Comparison of ENCODE assay signal across 20 cellular contexts in genomic region chr10:86936661-86937501, GRCh38. TPM values are rescaled to one million over a fixed set of nuclear protein-coding genes. Genes with fewer than 3 reads are reported as not detected.
DNase-seq lines count a peak whose midpoint lies in the region; ATAC-seq and TF ChIP-seq lines count a peak whose summit lies in the region.
"Had no signal": no experiment of that assay in that cellular context is flagged by ENCODE, and none has a peak within 500 bp of the region (broad histone marks: within the 10 kb centered on the region; RNA-seq: fewer than 3 reads in every experiment).

No MANE protein-coding gene starts in this region.

- no peaks in the 10 kb centered on the region for H4K20me1 ChIP-seq in SK-N-SH (ENCODE audit: insufficient read depth)

- H3K36me3 ChIP-seq in SK-N-SH (replicated peaks in 1 of 2; ENCODE audit: control insufficient read depth in 1 of 2, insufficient read depth in 2 of 2, low read length in 1 of 2) (no peaks in the 10 kb centered on the region), stomach (peaks cover 0 to 17% (median 4%) of the 10 kb centered on the region in 4 donors)
- H3K36me3 ChIP-seq: transverse colon had no signal

- peak; percentile 54 for DNase-seq in activated CD4-positive, alpha-beta T cell treated with anti-CD3 and anti-CD28 coated beads, Interleukin-2, amount 10 ng/mL, durations not matched to agents 24 days and 14 days
- no peak for DNase-seq in activated CD4-positive, alpha-beta T cell treated with anti-CD3 and anti-CD28 coated beads for 4 hours
- no peak for DNase-seq in SK-N-SH
- peak; percentile 60 for DNase-seq in fibroblast of mammary gland (ENCODE audit: low read depth)
- DNase-seq in stomach, result peak; percentile 56
- DNase-seq: activated CD4-positive, alpha-beta T cell treated with anti-CD3 and anti-CD28 coated beads, Interleukin-2, amount 50 U/mL, for 4 hours; Calu3; caudate nucleus; mesendoderm; NCI-H226; stimulated activated CD4-positive, alpha-beta T cell treated with anti-CD3 and anti-CD28 coated beads, Interleukin-15, amount 100 ng/mL, for 24 hours; transverse colon had no signal

- CTCF ChIA-PET in SK-N-SH (lab: Yijun Ruan, JAX), result interaction anchor here (0.6 to 4.5 kb wide), 3 partner anchors 30 to 249 kb away, joined by 3 to 23 read pairs (median 4); no protein-coding TSS in a partner anchor

- no peak overlapping the region for H3K9ac ChIP-seq in SK-N-SH

- no peaks in the 10 kb centered on the region for H3K9me2 ChIP-seq in SK-N-SH

- peaks cover 4% of the 10 kb centered on the region for H3K27me3 Mint-ChIP-seq in activated CD4-positive, alpha-beta T cell treated with anti-CD3 and anti-CD28 coated beads, Interleukin-2, amount 10 ng/mL, durations not matched to agents 24 days and 14 days

- TF ChIP-seq CTCF in SK-N-SH (IDR thresholded peaks at IDR 0.05) (no peak), fibroblast of mammary gland (conservative IDR thresholded peaks at IDR 0.05; ENCODE audit: control insufficient read depth, insufficient read depth, low read depth, low read length) (no peak), stomach (IDR thresholded peaks at IDR 0.05) (no peak)

- H3F3A ChIP-seq in SK-N-SH (replicated peaks; ENCODE audit: insufficient read depth), result peaks cover 11% of the 10 kb centered on the region

- no peaks in the 10 kb centered on the region for H3K9me3 Mint-ChIP-seq in activated CD4-positive, alpha-beta T cell treated with anti-CD3 and anti-CD28 coated beads, Interleukin-2, amount 10 ng/mL, durations not matched to agents 24 days and 14 days
- H3K9me3 Mint-ChIP-seq: activated T-helper 2 cell treated with anti-CD3 and anti-CD28 coated beads, Interferon-gamma antibody, Interleukin-2, Interleukin-4, amounts not matched to agents 10 μg/mL and 5 μg/mL and 100 μg/mL, durations not matched to agents 14 hours and 24 hours and 36 hours; T-helper 2 cell treated with Interferon-gamma antibody and Interleukin-4, amounts not matched to agents 5 μg/mL and 100 μg/mL, for 36 hours had no signal

- H3K79me2 ChIP-seq in SK-N-SH (ENCODE audit: insufficient read depth), result no peaks in the 10 kb centered on the region

- TF ChIP-seq EP300 in SK-N-SH (IDR thresholded peaks at IDR 0.05; ENCODE audit: borderline replicate concordance in 1 of 2, low read depth in 1 of 2, low read length in 1 of 2), result no peak
- TF ChIP-seq EP300 in stomach (IDR thresholded peaks at IDR 0.05), result no peak

- no peak for TF ChIP-seq RAD21 in SK-N-SH (IDR thresholded peaks at IDR 0.05; ENCODE audit: low read length)

- peaks cover 2% of the 10 kb centered on the region for H3K4me1 Mint-ChIP-seq in activated CD4-positive, alpha-beta T cell treated with anti-CD3 and anti-CD28 coated beads, Interleukin-2, amount 10 ng/mL, durations not matched to agents 24 days and 14 days

- H3K4me1 ChIP-seq in SK-N-SH (ENCODE audit: control insufficient read depth in 1 of 2, insufficient read depth in 2 of 2, low read depth in 1 of 2, low read length in 1 of 2) (no peaks in the 10 kb centered on the region), stomach (peaks cover 0 to 35% (median 18%) of the 10 kb centered on the region in 4 donors)
- H3K4me1 ChIP-seq: Peyer's patch had no signal

- peak overlapping the region; percentile 48; the same call in 1 of the 2 replicates for H3K4me2 ChIP-seq in SK-N-SH

- TF ChIP-seq POLR2A in stomach (IDR thresholded peaks at IDR 0.05), result no peak

- H2AFZ ChIP-seq in SK-N-SH (ENCODE audit: low read depth), result peak overlapping the region; percentile 75; the same call in 1 of the 2 replicates

- ATAC-seq in GM19452 (IDR thresholded peaks at IDR 0.05; ENCODE audit: unreplicated experiment), result no peak
- no peak for ATAC-seq in HG02852 (IDR thresholded peaks at IDR 0.05; ENCODE audit: unreplicated experiment)
- ATAC-seq in HG03439 (IDR thresholded peaks at IDR 0.05; ENCODE audit: unreplicated experiment), result no peak

- no peaks in the 10 kb centered on the region for H3K36me3 Mint-ChIP-seq in activated CD4-positive, alpha-beta T cell treated with anti-CD3 and anti-CD28 coated beads, Interleukin-2, amount 10 ng/mL, durations not matched to agents 24 days and 14 days (ENCODE audit: low read depth)

- intact Hi-C loops in activated CD4-positive, alpha-beta T cell treated with anti-CD3 and anti-CD28 coated beads, Interleukin-2, amount 10 ng/mL, durations not matched to agents 24 days and 14 days (cut with micrococcal nuclease), result no loop called here
- intact Hi-C loops in stomach (cut with DNase I; ENCODE audit: low total_unique reads), result no loop called here

- WGBS in SK-N-SH (ENCODE audit: low lambda C conversion rate), result 14% methylated on average over 4 of the region's 13 CpGs
- WGBS in stomach, 5 donors, result 43 to 69% (median 55%) methylated on average over 12 to 13 of the region's 13 CpGs

- POLR2A ChIA-PET in SK-N-SH (lab: Yijun Ruan, JAX), result no interaction called here

- H3K9me3 ChIP-seq in SK-N-SH, result no peaks in the 10 kb centered on the region
- no peaks in the 10 kb centered on the region for H3K9me3 ChIP-seq in stomach
- H3K9me3 ChIP-seq: Peyer's patch, transverse colon had no signal

- H3K4me3 ChIP-seq in SK-N-SH (ENCODE audit: low read depth in 2 of 2, low read length in 1 of 2) (peak overlapping the region in 1 of 2 experiments; percentile 37; a peak in 1 of 4 replicates), fibroblast of mammary gland (ENCODE audit: control insufficient read depth, low read depth, low read length) (no peak overlapping the region), stomach (no peak overlapping the region)
- H3K4me3 ChIP-seq: Peyer's patch, transverse colon had no signal

- H3K4me3 Mint-ChIP-seq in activated CD4-positive, alpha-beta T cell treated with anti-CD3 and anti-CD28 coated beads, Interleukin-2, amount 10 ng/mL, durations not matched to agents 24 days and 14 days, result no peak overlapping the region
- H3K4me3 Mint-ChIP-seq: T-helper 2 cell treated with Interferon-gamma antibody and Interleukin-4, amounts not matched to agents 5 μg/mL and 100 μg/mL, for 36 hours had no signal

- no peak overlapping the region for H3K27ac Mint-ChIP-seq in activated CD4-positive, alpha-beta T cell treated with anti-CD3 and anti-CD28 coated beads, Interleukin-2, amount 10 ng/mL, durations not matched to agents 24 days and 14 days
- H3K27ac Mint-ChIP-seq: activated T-helper 2 cell treated with anti-CD3 and anti-CD28 coated beads, Interferon-gamma antibody, Interleukin-2, Interleukin-4, amounts not matched to agents 10 μg/mL and 5 μg/mL and 100 μg/mL, durations not matched to agents 14 hours and 24 hours and 36 hours; T-helper 2 cell treated with Interferon-gamma antibody and Interleukin-4, amounts not matched to agents 5 μg/mL and 100 μg/mL, for 36 hours had no signal

- peak overlapping the region in 1 of 2 experiments; percentile 58; a peak in 2 of 4 replicates for H3K27ac ChIP-seq in SK-N-SH (ENCODE audit: low read depth in 2 of 2, low read length in 1 of 2)
- H3K27ac ChIP-seq in stomach, result peak overlapping the region in 2 of 5 donors; percentile 1 to 20
- H3K27ac ChIP-seq: epithelial cell of prostate, HL-60, Peyer's patch, transverse colon had no signal

- H3K27me3 ChIP-seq in SK-N-SH (ENCODE audit: insufficient read depth), result no peaks in the 10 kb centered on the region
- H3K27me3 ChIP-seq in stomach, result no peaks in the 10 kb centered on the region
- H3K27me3 ChIP-seq: Peyer's patch, transverse colon had no signal

TF ChIP-seq in SK-N-SH, 30 proteins besides CTCF, POLR2A, EP300 and RAD21:
- TF ChIP-seq FOXM1 (IDR thresholded peaks at IDR 0.05; ENCODE audit: low read depth) (no peak), MXI1 (IDR thresholded peaks at IDR 0.05; ENCODE audit: low read depth, low read length) (no peak), TEAD4 (IDR thresholded peaks at IDR 0.05; ENCODE audit: borderline replicate concordance, insufficient read depth) (no peak), FOXJ3 (CRISPR knock-in tag; IDR thresholded peaks at IDR 0.05) (no peak), FOSL2 (IDR thresholded peaks at IDR 0.05; ENCODE audit: borderline replicate concordance, low read depth) (peak; percentile 51), TCF12 (IDR thresholded peaks at IDR 0.05) (no peak), SMC3 (IDR thresholded peaks at IDR 0.05; ENCODE audit: low read depth, low read length) (no peak), NFIC (IDR thresholded peaks at IDR 0.05; ENCODE audit: borderline replicate concordance) (peak; percentile 24; the same call in 1 of the 2 replicates)
TF ChIP-seq in SK-N-SH: peak in this region for 2.

RNA-seq across cellular contexts. Expression of gene MMRN2, which starts 20.5 kb away (rescaled TPM):
- total RNA-seq in activated CD4-positive, alpha-beta T cell treated with anti-CD3 and anti-CD28 coated beads, Interleukin-2, amount 10 ng/mL, durations not matched to agents 24 days and 14 days, result not detected in 2 replicates
- 0.02 and 0.05 TPM in 2 replicates for polyA plus RNA-seq in SK-N-SH (2012; rRNA removed)
- polyA plus RNA-seq in SK-N-SH (2012; cell fraction: cytosol; rRNA removed), result not detected in 2 replicates
- 0.01 and 0.06 TPM in 2 replicates for polyA plus RNA-seq in SK-N-SH (2012; cell fraction: nucleus; rRNA removed)
- total RNA-seq in stomach, result 10 to 100 TPM in 3 of 5 donors, 1 to 10 TPM in 2; 1.8 to 40.0 (median 12.9) TPM
- 1 to 10 TPM in 2 of 3 donors, under 1 TPM in 1; 1.00 to 5.0 (median 3.1) TPM for polyA plus RNA-seq in stomach
- total RNA-seq: activated T-helper 2 cell treated with anti-CD3 and anti-CD28 coated beads, Interferon-gamma antibody, Interleukin-2, Interleukin-4, amounts not matched to agents 10 μg/mL and 5 μg/mL and 100 μg/mL, durations not matched to agents 14 hours and 24 hours and 36 hours; Calu3 had no signal

RNA-seq across cellular contexts. Expression of gene SNCG, which starts 21.5 kb away (rescaled TPM):
- 0.44 TPM in 1 of 2 replicates, not detected in the other for total RNA-seq in activated CD4-positive, alpha-beta T cell treated with anti-CD3 and anti-CD28 coated beads, Interleukin-2, amount 10 ng/mL, durations not matched to agents 24 days and 14 days
- 3.8 and 4.3 TPM in 2 replicates for polyA plus RNA-seq in SK-N-SH (2012; rRNA removed)
- polyA plus RNA-seq in SK-N-SH (2012; cell fraction: cytosol; rRNA removed), result 2.3 and 3.1 TPM in 2 replicates
- polyA plus RNA-seq in SK-N-SH (2012; cell fraction: nucleus; rRNA removed), result 5.2 and 6.0 TPM in 2 replicates
- total RNA-seq in stomach, result 1 to 10 TPM in 4 of 5 donors, not detected in 1; 3.8 to 7.6 (median 5.6) TPM
- polyA plus RNA-seq in stomach, result 10 to 100 TPM; 10.9 to 59.6 (median 26.4) TPM
- total RNA-seq: activated T-helper 2 cell treated with anti-CD3 and anti-CD28 coated beads, Interferon-gamma antibody, Interleukin-2, Interleukin-4, amounts not matched to agents 10 μg/mL and 5 μg/mL and 100 μg/mL, durations not matched to agents 14 hours and 24 hours and 36 hours had no signal

RNA-seq across cellular contexts. Expression of gene ADIRF, which starts 31.4 kb away (rescaled TPM):
- not detected in 2 replicates for total RNA-seq in activated CD4-positive, alpha-beta T cell treated with anti-CD3 and anti-CD28 coated beads, Interleukin-2, amount 10 ng/mL, durations not matched to agents 24 days and 14 days
- polyA plus RNA-seq in SK-N-SH (2012; rRNA removed) (not detected in 2 replicates), stomach (100 to 1,000 TPM in 2 of 3 donors, 10 to 100 TPM in 1; 96.4 to 249 (median 101) TPM)
- polyA plus RNA-seq in SK-N-SH (2012; cell fraction: cytosol; rRNA removed), result not detected in 2 replicates
- polyA plus RNA-seq in SK-N-SH (2012; cell fraction: nucleus; rRNA removed), result not detected in 2 replicates
- total RNA-seq in stomach, result 10 to 100 TPM in 4 of 5 donors, 1 to 10 TPM in 1; 1.2 to 98.2 (median 28.6) TPM
- total RNA-seq: activated T-helper 2 cell treated with anti-CD3 and anti-CD28 coated beads, Interferon-gamma antibody, Interleukin-2, Interleukin-4, amounts not matched to agents 10 μg/mL and 5 μg/mL and 100 μg/mL, durations not matched to agents 14 hours and 24 hours and 36 hours; Calu3 had no signal

Comparison
In these comparisons a context has a peak if more than half of its experiments do, and no peak if none do; other contexts are left out.
1. DNase-seq: peak in activated CD4-positive, alpha-beta T cell treated with anti-CD3 and anti-CD28 coated beads, Interleukin-2, amount 10 ng/mL, durations not matched to agents 24 days and 14 days (single experiment), fibroblast of mammary gland (single experiment) and stomach (single experiment); none in activated CD4-positive, alpha-beta T cell treated with anti-CD3 and anti-CD28 coated beads for 4 hours (0 of 2) and SK-N-SH (single experiment).